In the genomic region with DNA sequence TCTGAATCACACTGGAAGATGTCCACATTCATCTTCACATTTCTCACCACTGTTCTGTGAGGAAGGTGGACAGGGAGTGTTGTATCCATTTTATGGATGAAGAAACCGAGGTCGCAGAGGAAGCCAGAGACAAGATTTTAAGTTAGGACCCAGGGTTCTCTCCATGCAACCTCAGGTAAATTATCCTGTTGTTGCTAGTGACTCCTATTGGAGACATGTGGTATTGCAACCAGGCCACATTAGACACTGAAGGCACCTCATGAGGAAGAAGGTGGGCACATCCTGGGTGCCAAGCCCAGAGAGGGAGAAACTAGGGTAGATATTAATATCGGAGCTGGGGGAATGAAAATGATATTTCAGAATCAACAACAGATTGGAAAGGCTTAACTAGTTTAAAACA, we compare ENCODE assay signal across 1 cellular context.
TF ChIP-seq lines count a peak whose summit lies in the region.

No MANE protein-coding gene starts in this region.

TF ChIP-seq in IMR-90, 13 proteins besides CTCF, POLR2A, EP300 and RAD21 (continued from another document):
- TF ChIP-seq NFE2L2 (IDR thresholded peaks at IDR 0.05; ENCODE audit: low read depth, low read length) (no peak), USF2 (IDR thresholded peaks at IDR 0.05; ENCODE audit: low read depth, low read length) (no peak)
